8 cellular contexts compared by ENCODE assay signal in genomic region chr12:11749943-11750690, GRCh38.
DNase-seq lines count a peak whose midpoint lies in the region; ATAC-seq lines count a peak whose summit lies in the region.

No MANE protein-coding gene starts in this region.

- peak overlapping the region; percentile 8 to 50 (median 26); a peak in 15 of 20 replicates for H3K4me3 ChIP-seq in BLaER1 treated with 17β-estradiol and CSF1 and Interleukin-3, amounts not matched to agents 10 nM and 100 nM

- H3K9me3 ChIP-seq in BLaER1 treated with 17β-estradiol and CSF1 and Interleukin-3, amounts not matched to agents 10 nM and 100 nM (replicated peaks in 1 of 11): peaks cover 0 to 8% (median 0%) of the 10 kb centered on the region in 11 experiments; a peak in 2 of 22 replicates

- H3K27me3 Mint-ChIP-seq in dendritic cell treated with granulocyte-macrophage colony-stimulating factor and Interleukin-4, amounts not matched to agents 40 ng/mL and 50 ng/mL, for 4 days: no peaks in the 10 kb centered on the region
- no peaks in the 10 kb centered on the region for H3K27me3 Mint-ChIP-seq in activated naive CD4-positive, alpha-beta T cell treated with anti-CD3 and anti-CD28 coated beads, Interleukin-2, amount 10 ng/mL, durations not matched to agents 7 days and 5 days

- peaks cover 80 to 99% (median 91%) of the 10 kb centered on the region in 10 experiments for H3K4me1 ChIP-seq in BLaER1 treated with 17β-estradiol and CSF1 and Interleukin-3, amounts not matched to agents 10 nM and 100 nM

- CTCF ChIA-PET in activated naive CD4-positive, alpha-beta T cell treated with anti-CD3 and anti-CD28 coated beads, Interleukin-2, amount 10 ng/mL, durations not matched to agents 7 days and 5 days (lab: Charles Lee): no interaction called here

- H3K4me1 Mint-ChIP-seq in dendritic cell treated with granulocyte-macrophage colony-stimulating factor and Interleukin-4, amounts not matched to agents 40 ng/mL and 50 ng/mL, for 4 days (ENCODE audit: low read depth): peaks cover 89% of the 10 kb centered on the region
- H3K4me1 Mint-ChIP-seq in activated naive CD4-positive, alpha-beta T cell treated with anti-CD3 and anti-CD28 coated beads, Interleukin-2, amount 10 ng/mL, durations not matched to agents 7 days and 5 days: peaks cover 17% of the 10 kb centered on the region

- H3K9ac ChIP-seq in BLaER1 treated with 17β-estradiol and CSF1 and Interleukin-3, amounts not matched to agents 10 nM and 100 nM: peak overlapping the region; percentile 76 to 89 (median 83)

- H3K4me2 ChIP-seq in BLaER1 treated with 17β-estradiol and CSF1 and Interleukin-3, amounts not matched to agents 10 nM and 100 nM: peak overlapping the region; percentile 71 to 96 (median 91)

- H3K27me3 ChIP-seq in BLaER1 treated with 17β-estradiol and CSF1 and Interleukin-3, amounts not matched to agents 10 nM and 100 nM: no peaks in the 10 kb centered on the region

- no peaks in the 10 kb centered on the region for H3K9me3 Mint-ChIP-seq in dendritic cell treated with granulocyte-macrophage colony-stimulating factor and Interleukin-4, amounts not matched to agents 40 ng/mL and 50 ng/mL, for 4 days
- H3K9me3 Mint-ChIP-seq in activated naive CD4-positive, alpha-beta T cell treated with anti-CD3 and anti-CD28 coated beads, Interleukin-2, amount 10 ng/mL, durations not matched to agents 7 days and 5 days: no peaks in the 10 kb centered on the region

- H3K27ac Mint-ChIP-seq in dendritic cell treated with granulocyte-macrophage colony-stimulating factor and Interleukin-4, amounts not matched to agents 40 ng/mL and 50 ng/mL, for 4 days: peak overlapping the region; percentile 94
- no peak overlapping the region for H3K27ac Mint-ChIP-seq in activated naive CD4-positive, alpha-beta T cell treated with anti-CD3 and anti-CD28 coated beads, Interleukin-2, amount 10 ng/mL, durations not matched to agents 7 days and 5 days

- H4K20me1 ChIP-seq in BLaER1 treated with 17β-estradiol and CSF1 and Interleukin-3, amounts not matched to agents 10 nM and 100 nM: peaks cover 0 to 16% (median 0%) of the 10 kb centered on the region in 11 experiments; a peak in 3 of 22 replicates

- H3K36me3 ChIP-seq in BLaER1 treated with 17β-estradiol and CSF1 and Interleukin-3, amounts not matched to agents 10 nM and 100 nM: peaks cover 29 to 70% (median 39%) of the 10 kb centered on the region in 11 experiments

- peak overlapping the region; percentile 60 for H3K4me3 Mint-ChIP-seq in dendritic cell treated with granulocyte-macrophage colony-stimulating factor and Interleukin-4, amounts not matched to agents 40 ng/mL and 50 ng/mL, for 4 days
- no peak overlapping the region for H3K4me3 Mint-ChIP-seq in activated naive CD4-positive, alpha-beta T cell treated with anti-CD3 and anti-CD28 coated beads, Interleukin-2, amount 10 ng/mL, durations not matched to agents 7 days and 5 days

- DNase-seq in OCI-M1 (lab: John Stamatoyannopoulos, UW): no peak
- no peak for DNase-seq in activated naive CD4-positive, alpha-beta T cell treated with anti-CD3 and anti-CD28 coated beads, Interleukin-2, amount 10 ng/mL, durations not matched to agents 7 days and 5 days
- no peak for DNase-seq in GDM1 (lab: John Stamatoyannopoulos, UW)
- DNase-seq in NCI-H2081 (lab: John Stamatoyannopoulos, UW): no peak

- peak overlapping the region; percentile 82 to 99 (median 98) for H3K27ac ChIP-seq in BLaER1 treated with 17β-estradiol and CSF1 and Interleukin-3, amounts not matched to agents 10 nM and 100 nM

- H3K36me3 Mint-ChIP-seq in dendritic cell treated with granulocyte-macrophage colony-stimulating factor and Interleukin-4, amounts not matched to agents 40 ng/mL and 50 ng/mL, for 4 days (ENCODE audit: low read depth): peaks cover 77% of the 10 kb centered on the region
- peaks cover 35% of the 10 kb centered on the region for H3K36me3 Mint-ChIP-seq in activated naive CD4-positive, alpha-beta T cell treated with anti-CD3 and anti-CD28 coated beads, Interleukin-2, amount 10 ng/mL, durations not matched to agents 7 days and 5 days

- ATAC-seq in GM19324 (IDR thresholded peaks at IDR 0.05; ENCODE audit: low FRiP score, unreplicated experiment) (peak; percentile 38), HG03135 (IDR thresholded peaks at IDR 0.05; ENCODE audit: unreplicated experiment) (peak; percentile 56)

- intact Hi-C loops in dendritic cell treated with granulocyte-macrophage colony-stimulating factor and Interleukin-4, amounts not matched to agents 40 ng/mL and 50 ng/mL, for 4 days (cut with micrococcal nuclease): loop anchor here (5.0 kb wide), 2 partner anchors 98 to 168 kb away; no protein-coding TSS in a partner anchor
